Comparison of ENCODE assay signal across 35 cellular contexts in genomic region chr9:4821133-4821532, GRCh38.
"Had no signal": no experiment of that assay in that cellular context is flagged by ENCODE, and none has a peak within 500 bp of the region (broad histone marks: within the 10 kb centered on the region; RNA-seq: fewer than 3 reads in every experiment).

No MANE protein-coding gene starts in this region.

- DNase-seq: activated CD4-positive, alpha-beta memory T cell treated with anti-CD3 and anti-CD28 coated beads for 36 hours; activated CD4-positive, alpha-beta T cell treated with anti-CD3 and anti-CD28 coated beads for 36 hours; activated CD4-positive, alpha-beta T cell treated with anti-CD3 and anti-CD28 coated beads, Interleukin-2, amount 50 U/mL, for 1 hour; activated CD8-positive, alpha-beta memory T cell treated with anti-CD3 and anti-CD28 coated beads, Interleukin-2, amount 50 U/mL, for 4 hours; activated gamma-delta T cell treated with Interleukin-2 at 50 U/mL for 16 hours; activated naive CD4-positive, alpha-beta T cell treated with anti-CD3 and anti-CD28 coated beads, Interleukin-2, amount 10 ng/mL, durations not matched to agents 7 days and 5 days; activated naive CD8-positive, alpha-beta T cell treated with anti-CD3 and anti-CD28 coated beads for 36 hours; activated T-cell treated with anti-CD3 and anti-CD28 coated beads for 4 hours; activated T-cell treated with anti-CD3 and anti-CD28 coated beads, Interleukin-2, amount 50 U/mL, for 4 hours; amygdala; Kasumi-1; KG1; MG63; NCI-H1048; NCI-H1105 treated with DMSO at 0.1 percent for 48 hours; NCI-H1436; NCI-H1694; NCI-H1930; NCI-H2081 treated with DMSO at 0.1 percent for 48 hours; NCI-H226; NCI-H446 treated with DMSO at 0.1 percent for 48 hours; NCI-H524 treated with DMSO at 0.1 percent for 48 hours; Peyer's patch; RPMI8226; SHP77 treated with DMSO at 0.1 percent for 48 hours; T-helper 1 cell had no signal

- H3K4me3 ChIP-seq: ascending aorta, cardiac muscle cell, MG63, Peyer's patch, SJSA1 had no signal

- H3K27me3 Mint-ChIP-seq: activated CD4-positive, alpha-beta memory T cell treated with anti-CD3 and anti-CD28 coated beads for 36 hours; activated CD4-positive, alpha-beta T cell treated with anti-CD3 and anti-CD28 coated beads for 36 hours; activated naive CD4-positive, alpha-beta T cell treated with anti-CD3 and anti-CD28 coated beads, Interleukin-2, amount 10 ng/mL, durations not matched to agents 7 days and 5 days; activated naive CD8-positive, alpha-beta T cell treated with anti-CD3 and anti-CD28 coated beads for 36 hours; central memory CD8-positive, alpha-beta T cell; IgD-negative memory B cell had no signal

- H3K36me3 ChIP-seq: ascending aorta, cardiac muscle cell, MG63, Peyer's patch, SJSA1 had no signal

- H3K36me3 Mint-ChIP-seq: WTC11 had no signal

- H3K9me3 Mint-ChIP-seq: activated CD4-positive, alpha-beta memory T cell treated with anti-CD3 and anti-CD28 coated beads for 36 hours; activated naive CD4-positive, alpha-beta T cell treated with anti-CD3 and anti-CD28 coated beads, Interleukin-2, amount 10 ng/mL, durations not matched to agents 7 days and 5 days; activated naive CD8-positive, alpha-beta T cell treated with anti-CD3 and anti-CD28 coated beads for 36 hours; activated T-cell treated with anti-CD3 and anti-CD28 coated beads, Interleukin-2, amount 50 U/mL, for 4 hours; activated T-helper 1 cell treated with anti-CD3 and anti-CD28 coated beads, Interleukin-12 subunit alpha, Interleukin-12 subunit beta, Interleukin-2, Interleukin-4 antibody, amounts not matched to agents 30 ng/mL and 10 ng/mL and 1 ng/mL, durations not matched to agents 14 hours and 24 hours and 36 hours; central memory CD8-positive, alpha-beta T cell; IgD-negative memory B cell; WTC11 had no signal

- H3K27ac Mint-ChIP-seq: activated CD4-positive, alpha-beta T cell treated with anti-CD3 and anti-CD28 coated beads for 36 hours; activated naive CD4-positive, alpha-beta T cell treated with anti-CD3 and anti-CD28 coated beads, Interleukin-2, amount 10 ng/mL, durations not matched to agents 7 days and 5 days; activated naive CD8-positive, alpha-beta T cell treated with anti-CD3 and anti-CD28 coated beads for 36 hours; activated T-helper 1 cell treated with anti-CD3 and anti-CD28 coated beads, Interleukin-12 subunit alpha, Interleukin-12 subunit beta, Interleukin-2, Interleukin-4 antibody, amounts not matched to agents 30 ng/mL and 10 ng/mL and 1 ng/mL, durations not matched to agents 14 hours and 24 hours and 36 hours; WTC11 had no signal

- H3K4me1 ChIP-seq: Peyer's patch, SJSA1 had no signal

- H3K27ac ChIP-seq: ascending aorta, cardiac muscle cell, Peyer's patch, SJSA1 had no signal

- H3K9me3 ChIP-seq: ascending aorta, MG63, Peyer's patch, SJSA1 had no signal

- ATAC-seq: activated CD4-positive, alpha-beta T cell treated with anti-CD3 and anti-CD28 coated beads for 36 hours; activated CD4-positive, CD25-positive, alpha-beta regulatory T cell treated with anti-CD3 and anti-CD28 coated beads, Interleukin-2, amount 50 U/mL, for 24 hours; activated T-cell treated with anti-CD3 and anti-CD28 coated beads, Interleukin-2, amount 50 U/mL, for 4 hours; SK-N-SH treated with all-trans-retinoic acid at 6 μM for 48 hours; WTC11 had no signal

- H3K4me3 Mint-ChIP-seq: activated CD4-positive, alpha-beta memory T cell treated with anti-CD3 and anti-CD28 coated beads for 36 hours; activated CD4-positive, alpha-beta T cell treated with anti-CD3 and anti-CD28 coated beads for 36 hours; activated naive CD4-positive, alpha-beta T cell treated with anti-CD3 and anti-CD28 coated beads, Interleukin-2, amount 10 ng/mL, durations not matched to agents 7 days and 5 days; activated naive CD8-positive, alpha-beta T cell treated with anti-CD3 and anti-CD28 coated beads for 36 hours; activated T-cell treated with anti-CD3 and anti-CD28 coated beads, Interleukin-2, amount 50 U/mL, for 4 hours; activated T-helper 1 cell treated with anti-CD3 and anti-CD28 coated beads, Interleukin-12 subunit alpha, Interleukin-12 subunit beta, Interleukin-2, Interleukin-4 antibody, amounts not matched to agents 30 ng/mL and 10 ng/mL and 1 ng/mL, durations not matched to agents 14 hours and 24 hours and 36 hours; central memory CD8-positive, alpha-beta T cell; WTC11 had no signal

- H3K27me3 ChIP-seq: ascending aorta, cardiac muscle cell, MG63, Peyer's patch, SJSA1 had no signal
